ENCODE assay signal across 10 cellular contexts in genomic region chr2:241762933-241763369, GRCh38. TPM values are rescaled to one million over a fixed set of nuclear protein-coding genes. Genes with fewer than 3 reads are reported as not detected.
DNase-seq lines count a peak whose midpoint lies in the region; ATAC-seq and TF ChIP-seq lines count a peak whose summit lies in the region.
"Had no signal": no experiment of that assay in that cellular context is flagged by ENCODE, and none has a peak within 500 bp of the region (broad histone marks: within the 10 kb centered on the region; RNA-seq: fewer than 3 reads in every experiment).

No MANE protein-coding gene starts in this region.

- WGBS in transverse colon (ENCODE audit: low coverage in 1 of 2), 2 donors = 40 to 86% methylated on average over 1 to 13 of the region's 13 CpGs

- H3K4me1 ChIP-seq in right atrium auricular region = no peaks in the 10 kb centered on the region
- no peaks in the 10 kb centered on the region for H3K4me1 ChIP-seq in left lung
- H3K4me1 ChIP-seq in transverse colon = no peaks in the 10 kb centered on the region
- H3K4me1 ChIP-seq: adrenal gland had no signal

- TF ChIP-seq EP300 in transverse colon (IDR thresholded peaks at IDR 0.05; ENCODE audit: low read depth) = no peak

- no peaks in the 10 kb centered on the region for H3K27me3 ChIP-seq in right atrium auricular region
- no peaks in the 10 kb centered on the region for H3K27me3 ChIP-seq in left lung
- H3K27me3 ChIP-seq in transverse colon = no peaks in the 10 kb centered on the region
- H3K27me3 ChIP-seq: adrenal gland had no signal

- in situ Hi-C loops in transverse colon (cut with MboI; ENCODE audit: low pct_ligation_motif_present in 1 of 4, low pct_unique_long_range_greater_than_20kb in 1 of 4, low sequenced_read_pairs in 3 of 4) = no loop called here

- no peak for TF ChIP-seq CTCF in right atrium auricular region (IDR thresholded peaks at IDR 0.05)
- TF ChIP-seq CTCF in left lung (IDR thresholded peaks at IDR 0.05) = no peak
- TF ChIP-seq CTCF in transverse colon (IDR thresholded peaks at IDR 0.05) = no peak

- ATAC-seq in Right ventricle myocardium inferior = no peak
- ATAC-seq in left lung = peak; percentile 33
- no peak for ATAC-seq in GM21390 (IDR thresholded peaks at IDR 0.05; ENCODE audit: unreplicated experiment)
- no peak for ATAC-seq in HG03469 (IDR thresholded peaks at IDR 0.05; ENCODE audit: unreplicated experiment)
- ATAC-seq in GM21825 (IDR thresholded peaks at IDR 0.05; ENCODE audit: unreplicated experiment) = no peak

- H3K27ac ChIP-seq in right atrium auricular region (no peak overlapping the region), left lung (no peak overlapping the region), transverse colon (peak overlapping the region in 1 of 4 donors; percentile 3)
- H3K27ac ChIP-seq: adrenal gland had no signal

- no peaks in the 10 kb centered on the region for H3K9me3 ChIP-seq in right atrium auricular region
- H3K9me3 ChIP-seq in left lung = no peaks in the 10 kb centered on the region
- H3K9me3 ChIP-seq in transverse colon = no peaks in the 10 kb centered on the region
- H3K9me3 ChIP-seq: adrenal gland had no signal

- H3K4me3 ChIP-seq in right atrium auricular region (no peak overlapping the region), left lung (no peak overlapping the region), transverse colon (no peak overlapping the region)
- H3K4me3 ChIP-seq: adrenal gland had no signal

- H3K36me3 ChIP-seq in right atrium auricular region (no peaks in the 10 kb centered on the region), left lung (peaks cover 0 to 28% of the 10 kb centered on the region in 2 donors), transverse colon (no peaks in the 10 kb centered on the region)
- H3K36me3 ChIP-seq: adrenal gland had no signal

- intact Hi-C loops in Right ventricle myocardium inferior (cut with DNase I) (no loop called here), left lung (cut with DNase I) (no loop called here), transverse colon (cut with DNase I; ENCODE audit: low total_unique reads) (no loop called here)

- TF ChIP-seq POLR2A in transverse colon (IDR thresholded peaks at IDR 0.05) = no peak

- DNase-seq in Right ventricle myocardium inferior (ENCODE audit: missing footprints) = peak; percentile 37
- no peak for DNase-seq in right atrium auricular region (ENCODE audit: low spot score)
- DNase-seq in activated CD8-positive, alpha-beta memory T cell treated with anti-CD3 and anti-CD28 coated beads for 4 hours (ENCODE audit: low read depth in 2 of 2) = peak; percentile 58 to 63
- no peak for DNase-seq in left lung
- peak; percentile 38 for DNase-seq in transverse colon
- DNase-seq: AML-193 had no signal

RNA-seq across cellular contexts. Expression of gene GAL3ST2, which starts 13.7 kb away (rescaled TPM):
- not detected for total RNA-seq in Right ventricle myocardium inferior
- 1 to 10 TPM in 1 of 2 donors, under 1 TPM in 1; 0.56 to 1.1 TPM for total RNA-seq in right atrium auricular region
- not detected for total RNA-seq in left lung
- total RNA-seq in transverse colon = 100 to 1,000 TPM in 1 of 4 donors, 10 to 100 TPM in 3; 50.8 to 364 (median 76.0) TPM

RNA-seq across cellular contexts. Expression of gene D2HGDH, which starts 28.5 kb away (rescaled TPM):
- total RNA-seq in Right ventricle myocardium inferior = 19.6 TPM
- 10 to 100 TPM in 1 of 2 donors, 1 to 10 TPM in 1; 7.5 to 11.7 TPM for total RNA-seq in right atrium auricular region
- total RNA-seq in left lung = 10 to 100 TPM; 33.4 to 38.4 TPM
- 100 to 1,000 TPM in 1 of 4 donors, 10 to 100 TPM in 3; 53.2 to 150 (median 55.5) TPM for total RNA-seq in transverse colon

RNA-seq across cellular contexts. Expression of gene NEU4, which starts 46.0 kb away (rescaled TPM):
- total RNA-seq in Right ventricle myocardium inferior = 0.30 TPM
- under 1 TPM in 1 of 2 donors, not detected in 1; 0.31 TPM for total RNA-seq in right atrium auricular region
- total RNA-seq in left lung = under 1 TPM in 1 of 2 donors, not detected in 1; 0.24 TPM
- total RNA-seq in transverse colon = 100 to 1,000 TPM in 2 of 4 donors, 10 to 100 TPM in 2; 58.1 to 195 (median 93.9) TPM

Comparison
In these comparisons a context has a peak if more than half of its experiments do, and no peak if none do; other contexts are left out.
1. DNase-seq: peak in Right ventricle myocardium inferior (single experiment), activated CD8-positive, alpha-beta memory T cell treated with anti-CD3 and anti-CD28 coated beads for 4 hours (2 of 2) and transverse colon (single experiment); none in right atrium auricular region (single experiment) and left lung (0 of 2).
2. RNA of gene GAL3ST2, which starts 13.7 kb away (total RNA-seq): 50.8 to 364 TPM in transverse colon; 0.56 to 1.1 TPM in right atrium auricular region, not detected in Right ventricle myocardium inferior (single experiment) and not detected in left lung; every median in the first group is over 10 times any median in the second.
3. RNA of gene NEU4, which starts 46.0 kb away (total RNA-seq): 58.1 to 195 TPM in transverse colon; 0.31 TPM in right atrium auricular region, 0.30 TPM in Right ventricle myocardium inferior (single experiment) and 0.24 TPM in left lung; every median in the first group is over 10 times any median in the second.